2 cellular contexts compared by ENCODE assay signal in the genomic region with DNA sequence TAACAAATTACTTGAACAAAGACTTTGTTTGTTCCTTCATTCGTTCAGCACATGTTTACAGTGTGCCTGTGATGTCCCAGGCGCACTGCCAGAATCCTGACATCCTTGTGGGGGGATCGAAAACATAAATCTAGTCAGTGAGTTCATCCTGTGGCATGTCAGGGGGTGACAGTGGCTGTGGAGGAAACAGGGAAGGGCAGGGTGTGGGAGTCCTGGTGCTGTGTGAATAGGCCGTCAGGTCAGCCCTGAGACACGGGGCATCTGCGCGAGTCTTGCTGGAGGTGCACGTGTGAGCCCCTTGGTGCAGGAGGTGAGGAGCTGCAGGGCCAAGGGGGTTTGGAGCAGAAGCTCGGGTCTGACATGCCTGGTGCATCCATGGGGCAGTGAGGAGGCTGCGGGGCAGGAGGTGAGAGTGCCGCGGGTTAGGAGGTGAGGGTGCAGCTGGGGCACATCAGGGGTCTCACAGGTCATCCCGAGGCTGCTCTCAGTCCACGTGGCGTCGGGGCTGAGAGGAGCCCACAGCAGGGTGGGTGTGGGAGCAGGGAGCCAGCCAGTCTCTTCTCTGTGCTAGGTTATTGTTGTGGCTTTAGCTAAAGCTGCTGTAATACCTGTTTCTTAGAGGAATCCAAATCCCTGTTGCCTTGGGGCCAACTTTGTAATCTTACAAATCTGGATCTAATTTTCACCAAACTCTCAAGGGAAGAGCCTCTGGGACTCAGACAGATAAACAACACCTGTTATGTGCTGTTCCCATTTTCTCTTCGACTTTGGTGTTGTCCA.
TF ChIP-seq lines count a peak whose summit lies in the region.

No MANE protein-coding gene starts in this region.

TF ChIP-seq in IMR-90, 13 proteins besides CTCF, POLR2A, EP300 and RAD21:
- TF ChIP-seq CEBPB (IDR thresholded peaks at IDR 0.05; ENCODE audit: low read depth, low read length) (no peak), MXI1 (IDR thresholded peaks at IDR 0.05; ENCODE audit: borderline replicate concordance, low read depth, low read length) (no peak), MAZ (IDR thresholded peaks at IDR 0.05; ENCODE audit: borderline replicate concordance, low read depth, low read length) (no peak)

TF ChIP-seq in WTC11, 78 proteins besides CTCF, POLR2A, EP300 and RAD21:
- TF ChIP-seq, protein P1, sequence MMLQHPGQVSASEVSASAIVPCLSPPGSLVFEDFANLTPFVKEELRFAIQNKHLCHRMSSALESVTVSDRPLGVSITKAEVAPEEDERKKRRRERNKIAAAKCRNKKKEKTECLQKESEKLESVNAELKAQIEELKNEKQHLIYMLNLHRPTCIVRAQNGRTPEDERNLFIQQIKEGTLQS (CRISPR knock-in tag; conservative IDR thresholded peaks at IDR 0.05), result no peak
- TF ChIP-seq, protein P2, sequence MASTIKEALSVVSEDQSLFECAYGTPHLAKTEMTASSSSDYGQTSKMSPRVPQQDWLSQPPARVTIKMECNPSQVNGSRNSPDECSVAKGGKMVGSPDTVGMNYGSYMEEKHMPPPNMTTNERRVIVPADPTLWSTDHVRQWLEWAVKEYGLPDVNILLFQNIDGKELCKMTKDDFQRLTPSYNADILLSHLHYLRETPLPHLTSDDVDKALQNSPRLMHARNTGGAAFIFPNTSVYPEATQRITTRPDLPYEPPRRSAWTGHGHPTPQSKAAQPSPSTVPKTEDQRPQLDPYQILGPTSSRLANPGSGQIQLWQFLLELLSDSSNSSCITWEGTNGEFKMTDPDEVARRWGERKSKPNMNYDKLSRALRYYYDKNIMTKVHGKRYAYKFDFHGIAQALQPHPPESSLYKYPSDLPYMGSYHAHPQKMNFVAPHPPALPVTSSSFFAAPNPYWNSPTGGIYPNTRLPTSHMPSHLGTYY (CRISPR knock-in tag; IDR thresholded peaks at IDR 0.05), result no peak
